ENCODE assay signal across 24 cellular contexts in the genomic region with DNA sequence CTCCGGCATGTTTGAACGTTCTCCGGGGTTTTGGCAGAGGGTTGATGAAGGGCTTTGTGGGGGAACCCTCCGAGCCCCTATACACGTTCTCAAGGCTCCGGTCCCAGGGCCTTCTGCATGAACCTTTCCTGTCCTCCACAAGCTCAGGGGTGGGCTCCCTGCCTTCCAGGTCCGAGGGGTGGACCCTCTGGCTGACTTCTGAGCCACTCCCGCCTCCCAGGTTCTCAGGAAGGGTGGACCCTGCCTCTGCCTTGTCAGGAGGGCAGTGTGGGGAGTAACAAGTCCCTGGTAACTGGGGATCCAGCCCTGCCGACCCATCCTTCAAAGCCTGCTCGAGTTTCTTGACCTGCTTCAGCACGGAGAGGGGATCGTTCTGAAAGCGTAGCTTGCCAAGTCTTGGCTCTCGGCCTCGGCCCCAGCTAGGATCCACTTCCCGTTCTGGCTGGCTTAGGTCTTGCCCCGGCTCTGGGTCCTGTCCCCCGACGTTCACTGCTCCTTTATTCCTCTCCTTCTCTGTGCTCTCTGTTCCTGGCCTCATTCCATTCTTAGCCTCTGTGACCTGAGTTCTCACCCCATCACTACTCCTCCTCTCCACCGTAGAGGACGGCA. TPM values are rescaled to one million over a fixed set of nuclear protein-coding genes. Genes with fewer than 3 reads are reported as not detected.
"Had no signal": no experiment of that assay in that cellular context is flagged by ENCODE, and none has a peak within 500 bp of the region (broad histone marks: within the 10 kb centered on the region; RNA-seq: fewer than 3 reads in every experiment).

No MANE protein-coding gene starts in this region.

- H3K36me3 ChIP-seq: brain microvascular endothelial cell, lower lobe of right lung had no signal

- H3K36me3 Mint-ChIP-seq: natural killer cell; stimulated activated effector memory CD8-positive, alpha-beta T cell treated with anti-CD3 and anti-CD28 coated beads, Interleukin-12 subunit alpha, Interleukin-12 subunit beta, amount 100 ng/mL, for 72 hours; T-cell had no signal

- H3K27me3 ChIP-seq: brain microvascular endothelial cell, dorsolateral prefrontal cortex, testis had no signal

- H3K27ac ChIP-seq: brain microvascular endothelial cell, dorsolateral prefrontal cortex, epithelial cell of prostate, lower lobe of right lung, testis had no signal

- H3K4me1 Mint-ChIP-seq: natural killer cell; stimulated activated effector memory CD8-positive, alpha-beta T cell treated with anti-CD3 and anti-CD28 coated beads, Interleukin-12 subunit alpha, Interleukin-12 subunit beta, amount 100 ng/mL, for 72 hours; T-cell had no signal

- H3K27ac Mint-ChIP-seq: activated naive CD4-positive, alpha-beta T cell treated with anti-CD3 and anti-CD28 coated beads for 36 hours; natural killer cell; stimulated activated effector memory CD8-positive, alpha-beta T cell treated with anti-CD3 and anti-CD28 coated beads, Interleukin-12 subunit alpha, Interleukin-12 subunit beta, amount 100 ng/mL, for 72 hours; T-cell; type B pancreatic cell had no signal

- DNase-seq: activated CD4-positive, alpha-beta T cell treated with anti-CD3 and anti-CD28 coated beads, Interleukin-2, amount 50 U/mL, for 1 hour; activated CD8-positive, alpha-beta memory T cell treated with anti-CD3 and anti-CD28 coated beads, Interleukin-2, amount 50 U/mL, for 4 hours; activated naive CD4-positive, alpha-beta T cell treated with anti-CD3 and anti-CD28 coated beads for 36 hours; activated T-cell treated with anti-CD3 and anti-CD28 coated beads, Interleukin-2, amount 50 U/mL, for 4 hours; aorta; brain microvascular endothelial cell; central memory CD4-positive, alpha-beta T cell; dorsolateral prefrontal cortex; foreskin melanocyte; head of caudate nucleus; kidney glomerular epithelial cell; lower lobe of right lung; natural killer cell; occipital lobe; posterior cingulate gyrus; small intestine; stimulated activated CD4-positive, alpha-beta T cell treated with anti-CD3 and anti-CD28 coated beads, Interleukin-4, amount 100 ng/mL, for 24 hours; T-cell; testis had no signal

- ATAC-seq: activated CD4-positive, CD25-positive, alpha-beta regulatory T cell treated with anti-CD3 and anti-CD28 coated beads, Interleukin-2, amount 50 U/mL, for 24 hours; activated T-cell treated with anti-CD3 and anti-CD28 coated beads, Interleukin-2, amount 50 U/mL, for 4 hours; lower lobe of right lung; natural killer cell; SK-N-SH treated with all-trans-retinoic acid at 6 μM for 48 hours; stimulated activated effector memory CD8-positive, alpha-beta T cell treated with anti-CD3 and anti-CD28 coated beads, Interleukin-12 subunit alpha, Interleukin-12 subunit beta, amount 100 ng/mL, for 72 hours; T-cell had no signal

- H3K27me3 Mint-ChIP-seq: type B pancreatic cell had no signal

- H3K4me1 ChIP-seq: lower lobe of right lung had no signal

- H3K4me3 ChIP-seq: dorsolateral prefrontal cortex, lower lobe of right lung, testis had no signal

- H3K9me3 ChIP-seq: lower lobe of right lung, testis had no signal

- H3K9me3 Mint-ChIP-seq: activated naive CD4-positive, alpha-beta T cell treated with anti-CD3 and anti-CD28 coated beads for 36 hours; activated T-cell treated with anti-CD3 and anti-CD28 coated beads, Interleukin-2, amount 50 U/mL, for 4 hours; natural killer cell; stimulated activated effector memory CD8-positive, alpha-beta T cell treated with anti-CD3 and anti-CD28 coated beads, Interleukin-12 subunit alpha, Interleukin-12 subunit beta, amount 100 ng/mL, for 72 hours; T-cell had no signal

- H3K4me3 Mint-ChIP-seq: activated naive CD4-positive, alpha-beta T cell treated with anti-CD3 and anti-CD28 coated beads for 36 hours; activated T-cell treated with anti-CD3 and anti-CD28 coated beads, Interleukin-2, amount 50 U/mL, for 4 hours; natural killer cell; stimulated activated effector memory CD8-positive, alpha-beta T cell treated with anti-CD3 and anti-CD28 coated beads, Interleukin-12 subunit alpha, Interleukin-12 subunit beta, amount 100 ng/mL, for 72 hours; T-cell; type B pancreatic cell had no signal

RNA-seq across cellular contexts. Expression of a gene that starts 38.9 kb away (rescaled TPM):
- total RNA-seq: activated naive CD4-positive, alpha-beta T cell treated with anti-CD3 and anti-CD28 coated beads for 36 hours; activated T-cell treated with anti-CD3 and anti-CD28 coated beads, Interleukin-2, amount 50 U/mL, for 4 hours had no signal
